Comparison of ENCODE assay signal across 1 cellular context in genomic region chr1:156505679-156506298, GRCh38.
TF ChIP-seq lines count a peak whose summit lies in the region.

No MANE protein-coding gene starts in this region.

TF ChIP-seq in HepG2, 621 proteins besides CTCF, POLR2A, EP300 and RAD21 (continued from another document):
- TF ChIP-seq PRMT3 (CRISPR knock-in tag; IDR thresholded peaks at IDR 0.05; ENCODE audit: borderline replicate concordance, low read depth) (no peak), ZNF615 (CRISPR knock-in tag; IDR thresholded peaks at IDR 0.05; ENCODE audit: borderline replicate concordance) (peak; percentile 58; the same call in 1 of the 2 replicates), ZNF460 (CRISPR knock-in tag; IDR thresholded peaks at IDR 0.05; ENCODE audit: borderline replicate concordance) (peak; percentile 42; the same call in 1 of the 2 replicates), ZFY (CRISPR knock-in tag; IDR thresholded peaks at IDR 0.05) (no peak), MAX (IDR thresholded peaks at IDR 0.05) (no peak), ZFP91 (CRISPR knock-in tag; IDR thresholded peaks at IDR 0.05; ENCODE audit: borderline replicate concordance) (0 out of 2 replicates have a peak, but pooled peaks have one; percentile 98), BRD4 (CRISPR knock-in tag; IDR thresholded peaks at IDR 0.05) (0 out of 2 replicates have a peak, but pooled peaks have one; percentile 37)
